In genomic region chr9:673966-674526, GRCh38 we compare ENCODE assay signal across 11 cellular contexts.
DNase-seq lines count a peak whose midpoint lies in the region; ATAC-seq and TF ChIP-seq lines count a peak whose summit lies in the region.
"Had no signal": no experiment of that assay in that cellular context is flagged by ENCODE, and none has a peak within 500 bp of the region (broad histone marks: within the 10 kb centered on the region; RNA-seq: fewer than 3 reads in every experiment).

No MANE protein-coding gene starts in this region.

- intact Hi-C loops in ascending aorta (cut with DNase I) (no loop called here), colonic mucosa (cut with DNase I) (no loop called here)

- no peak for ATAC-seq in HG02840 (IDR thresholded peaks at IDR 0.05; ENCODE audit: low FRiP score, unreplicated experiment)
- ATAC-seq in GM18520 (IDR thresholded peaks at IDR 0.05; ENCODE audit: unreplicated experiment) = no peak

- DNase-seq in ascending aorta (ENCODE audit: low spot score in 2 of 2) = no peak
- peak; percentile 85 for DNase-seq in iPS DF 4.7 (ENCODE audit: extremely low read depth, low spot score)
- DNase-seq in colonic mucosa = no peak
- no peak for DNase-seq in SW480 (ENCODE audit: low spot score)
- DNase-seq: CD4-positive, CD25-positive, alpha-beta regulatory T cell; GDM1; stimulated activated CD8-positive, alpha-beta memory T cell treated with anti-CD3 and anti-CD28 coated beads, Interleukin-4, amount 100 ng/mL, for 48 hours had no signal

- H3K36me3 ChIP-seq in HUES48 (ENCODE audit: control insufficient read depth, insufficient read depth, low read length) (no peaks in the 10 kb centered on the region), ascending aorta (no peaks in the 10 kb centered on the region), rectal smooth muscle tissue (ENCODE audit: control insufficient read depth, insufficient read depth, low read length) (no peaks in the 10 kb centered on the region), colonic mucosa (no peaks in the 10 kb centered on the region)

- no peaks in the 10 kb centered on the region for H3K9me3 ChIP-seq in HUES48 (ENCODE audit: control insufficient read depth, insufficient read depth, low read length)
- H3K9me3 ChIP-seq in ascending aorta = peaks cover 8 to 9% of the 10 kb centered on the region in 2 donors
- H3K9me3 ChIP-seq in colonic mucosa = no peaks in the 10 kb centered on the region

- H3K27me3 ChIP-seq in HUES48 (ENCODE audit: control insufficient read depth, insufficient read depth, low read length) (no peaks in the 10 kb centered on the region), ascending aorta (no peaks in the 10 kb centered on the region), rectal smooth muscle tissue (ENCODE audit: control insufficient read depth, insufficient read depth, low read length) (no peaks in the 10 kb centered on the region), colonic mucosa (no peaks in the 10 kb centered on the region)

- H3K9ac ChIP-seq in HUES48 (ENCODE audit: low read depth, low read length) (no peak overlapping the region), rectal smooth muscle tissue (ENCODE audit: low read length) (no peak overlapping the region), colonic mucosa (ENCODE audit: low read depth in 2 of 2, low read length in 2 of 2) (no peak overlapping the region)

- H3K4me3 ChIP-seq in HUES48 (ENCODE audit: low read depth, low read length) = no peak overlapping the region
- H3K4me3 ChIP-seq in ascending aorta = no peak overlapping the region
- H3K4me3 ChIP-seq in rectal smooth muscle tissue (ENCODE audit: low read length) = no peak overlapping the region
- H3K4me3 ChIP-seq in colonic mucosa = no peak overlapping the region

- peaks cover 37% of the 10 kb centered on the region for H3K4me1 ChIP-seq in HUES48 (ENCODE audit: control insufficient read depth, insufficient read depth, low read length)
- H3K4me1 ChIP-seq in ascending aorta = peaks cover 0 to 7% of the 10 kb centered on the region in 2 donors
- peaks cover 8% of the 10 kb centered on the region for H3K4me1 ChIP-seq in rectal smooth muscle tissue (ENCODE audit: control insufficient read depth, insufficient read depth, low read length)
- no peaks in the 10 kb centered on the region for H3K4me1 ChIP-seq in colonic mucosa

- TF ChIP-seq CTCF in ascending aorta (IDR thresholded peaks at IDR 0.05) (no peak), colonic mucosa (IDR thresholded peaks at IDR 0.05) (no peak)

- H3K27ac ChIP-seq in HUES48 (ENCODE audit: low read depth, low read length) (peak overlapping the region; percentile 79), ascending aorta (peak overlapping the region; percentile 42 to 50), rectal smooth muscle tissue (ENCODE audit: low read depth, low read length) (peak overlapping the region; percentile 57), colonic mucosa (no peak overlapping the region)
